25 cellular contexts compared by ENCODE assay signal in genomic region chr5:136194611-136195010, GRCh38. TPM values are rescaled to one million over a fixed set of nuclear protein-coding genes. Genes with fewer than 3 reads are reported as not detected.
DNase-seq lines count a peak whose midpoint lies in the region; ATAC-seq, FAIRE-seq and TF ChIP-seq lines count a peak whose summit lies in the region.
"Had no signal": no experiment of that assay in that cellular context is flagged by ENCODE, and none has a peak within 500 bp of the region (broad histone marks: within the 10 kb centered on the region; RNA-seq: fewer than 3 reads in every experiment).

No MANE protein-coding gene starts in this region.

- no peaks in the 10 kb centered on the region for H3K9me2 ChIP-seq in SK-N-SH

- no peak for TF ChIP-seq CTCF in SK-N-SH (IDR thresholded peaks at IDR 0.05)
- TF ChIP-seq CTCF in VCaP (conservative IDR thresholded peaks at IDR 0.05) = no peak
- TF ChIP-seq CTCF in kidney (IDR thresholded peaks at IDR 0.05; ENCODE audit: borderline replicate concordance, extremely low read depth, insufficient read depth) = no peak
- TF ChIP-seq CTCF in upper lobe of right lung (IDR thresholded peaks at IDR 0.05) = no peak

- WGBS in SK-N-SH (ENCODE audit: low lambda C conversion rate) = 65% methylated on average over 4 of the region's 4 CpGs

- H4K20me1 ChIP-seq in SK-N-SH (ENCODE audit: insufficient read depth) = no peaks in the 10 kb centered on the region

- H3K27me3 ChIP-seq in SK-N-SH (ENCODE audit: insufficient read depth) (peaks cover 24% of the 10 kb centered on the region; the same call in 1 of the 2 replicates), upper lobe of right lung (peaks cover 39% of the 10 kb centered on the region)

- no peak overlapping the region for H3K27ac ChIP-seq in SK-N-SH (ENCODE audit: low read depth in 2 of 2, low read length in 1 of 2)
- H3K27ac ChIP-seq in VCaP = peak overlapping the region; percentile 94
- peak overlapping the region in 1 of 2 donors; percentile 63 for H3K27ac ChIP-seq in kidney (ENCODE audit: low read depth in 2 of 2, low read length in 2 of 2)
- no peak overlapping the region for H3K27ac ChIP-seq in upper lobe of right lung
- H3K27ac ChIP-seq: 22Rv1, HL-60, SJSA1 had no signal

- H3K79me2 ChIP-seq in SK-N-SH (ENCODE audit: insufficient read depth) = no peaks in the 10 kb centered on the region

- H3K36me3 ChIP-seq in SK-N-SH (replicated peaks in 1 of 2; ENCODE audit: control insufficient read depth in 1 of 2, insufficient read depth in 2 of 2, low read length in 1 of 2) (no peaks in the 10 kb centered on the region), kidney (ENCODE audit: control insufficient read depth in 1 of 2, insufficient read depth in 2 of 2, low read length in 2 of 2) (no peaks in the 10 kb centered on the region), upper lobe of right lung (no peaks in the 10 kb centered on the region)
- H3K36me3 ChIP-seq: SJSA1 had no signal

- ATAC-seq in SK-N-SH treated with all-trans-retinoic acid at 6 μM for 48 hours = no peak
- no peak for ATAC-seq in upper lobe of right lung
- ATAC-seq in GM18909 (IDR thresholded peaks at IDR 0.05; ENCODE audit: poor library complexity, unreplicated experiment) = no peak

- no peak overlapping the region for H3K4me2 ChIP-seq in SK-N-SH

- peak; percentile 9 for DNase-seq in SK-N-SH
- DNase-seq in kidney = peak; percentile 16
- DNase-seq in upper lobe of right lung = peak; percentile 39
- DNase-seq in stimulated activated CD4-positive, alpha-beta T cell treated with anti-CD3 and anti-CD28 coated beads, Interleukin-4, amount 100 ng/mL, for 4 hours = no peak
- DNase-seq: ACHN; CD4-positive, CD25-positive, alpha-beta regulatory T cell; H7; NCI-H1048; NCI-H1417 treated with DMSO at 0.1 percent for 48 hours; NCI-H1694 treated with DMSO at 0.1 percent for 48 hours; NCI-H2081; NCI-H2171; NCI-H226; NCI-H510A; NCI-H69; Right ventricle myocardium superior; RPMI8226 had no signal

- H3K4me3 ChIP-seq in SK-N-SH (ENCODE audit: low read depth in 2 of 2, low read length in 1 of 2) (no peak overlapping the region), kidney (ENCODE audit: low read length in 2 of 2) (peak overlapping the region; percentile 73 to 75), upper lobe of right lung (no peak overlapping the region)
- H3K4me3 ChIP-seq: SJSA1 had no signal

- H3K9me3 ChIP-seq in SK-N-SH (no peaks in the 10 kb centered on the region), kidney (ENCODE audit: control insufficient read depth in 1 of 2, low read length in 2 of 2) (no peaks in the 10 kb centered on the region), upper lobe of right lung (no peaks in the 10 kb centered on the region)
- H3K9me3 ChIP-seq: SJSA1 had no signal

- no peak overlapping the region for H2AFZ ChIP-seq in SK-N-SH (ENCODE audit: low read depth)

- no peak for TF ChIP-seq RAD21 in SK-N-SH (IDR thresholded peaks at IDR 0.05; ENCODE audit: low read length)

- intact Hi-C loops in kidney (cut with DNase I) = no loop called here
- intact Hi-C loops in upper lobe of right lung (cut with DNase I) = no loop called here

- CTCF ChIA-PET in SK-N-SH (lab: Yijun Ruan, JAX) = interaction anchor here (0.8 to 13.8 kb wide), 5 partner anchors 10 to 643 kb away, joined by 3 to 109 read pairs (median 3); no protein-coding TSS in a partner anchor

- POLR2A ChIA-PET in SK-N-SH (lab: Yijun Ruan, JAX) = no interaction called here

- H3K4me1 ChIP-seq in SK-N-SH (ENCODE audit: control insufficient read depth in 1 of 2, insufficient read depth in 2 of 2, low read depth in 1 of 2, low read length in 1 of 2) (peaks cover 0 to 6% of the 10 kb centered on the region in 2 experiments; a peak in 1 of 4 replicates), kidney (ENCODE audit: control insufficient read depth in 1 of 2, insufficient read depth in 1 of 2, low read depth in 1 of 2, low read length in 2 of 2) (peaks cover 4 to 15% of the 10 kb centered on the region in 2 donors), upper lobe of right lung (peaks cover 15% of the 10 kb centered on the region)

- TF ChIP-seq EP300 in SK-N-SH (IDR thresholded peaks at IDR 0.05; ENCODE audit: borderline replicate concordance in 1 of 2, low read depth in 1 of 2, low read length in 1 of 2) = no peak

- H3F3A ChIP-seq in SK-N-SH (replicated peaks; ENCODE audit: insufficient read depth) = no peaks in the 10 kb centered on the region

- no peak overlapping the region for H3K9ac ChIP-seq in SK-N-SH
- no peak overlapping the region for H3K9ac ChIP-seq in kidney (ENCODE audit: low read length in 2 of 2)

- no peak for FAIRE-seq in kidney (lab: Jason Lieb, UNC)
- FAIRE-seq: D721Med had no signal

TF ChIP-seq in SK-N-SH, 30 proteins besides CTCF, POLR2A, EP300 and RAD21 (continues in another document):
- TF ChIP-seq JUND (IDR thresholded peaks at IDR 0.05) (no peak), POLR2AphosphoS5 (IDR thresholded peaks at IDR 0.05; ENCODE audit: low read depth, low read length) (no peak), MEF2A (IDR thresholded peaks at IDR 0.05; ENCODE audit: borderline replicate concordance, low read depth) (no peak), RCOR1 (IDR thresholded peaks at IDR 0.05; ENCODE audit: low read length) (no peak), FOXM1 (IDR thresholded peaks at IDR 0.05; ENCODE audit: low read depth) (no peak), NRF1 (IDR thresholded peaks at IDR 0.05; ENCODE audit: low read depth, low read length) (no peak), GABPA (IDR thresholded peaks at IDR 0.05; ENCODE audit: low read depth) (no peak), USF1 (IDR thresholded peaks at IDR 0.05; ENCODE audit: borderline replicate concordance, low read depth) (no peak), USF2 (IDR thresholded peaks at IDR 0.05; ENCODE audit: borderline replicate concordance, low read depth, low read length) (no peak), NFIC (IDR thresholded peaks at IDR 0.05; ENCODE audit: borderline replicate concordance) (no peak), TCF12 (IDR thresholded peaks at IDR 0.05) (no peak), TAF1 (IDR thresholded peaks at IDR 0.05; ENCODE audit: borderline replicate concordance, low read depth, low read length) (no peak)

TF ChIP-seq in SK-N-SH treated with all-trans-retinoic acid at 6 μM for 48 hours, 23 proteins besides CTCF, POLR2A, EP300 and RAD21:
- no peak for TF ChIP-seq GLIS3 (CRISPR knock-in tag; IDR thresholded peaks at IDR 0.05)
- no peak for TF ChIP-seq ZNF8 (CRISPR knock-in tag; IDR thresholded peaks at IDR 0.05)
- no peak for TF ChIP-seq PATZ1 (CRISPR knock-in tag; IDR thresholded peaks at IDR 0.05; ENCODE audit: borderline replicate concordance)

RNA-seq across cellular contexts. Expression of gene SMIM32, which starts 1.6 kb away (rescaled TPM):
- polyA plus RNA-seq in SK-N-SH (2012; rRNA removed) (0.11 and 0.25 TPM in 2 replicates), kidney (ENCODE audit: insufficient read depth, low read depth, low replicate concordance) (63.6 TPM)
- polyA plus RNA-seq in SK-N-SH (2012; cell fraction: cytosol; rRNA removed) = 0.08 and 0.17 TPM in 2 replicates
- polyA plus RNA-seq in SK-N-SH (2012; cell fraction: nucleus; rRNA removed) = 0.10 and 0.33 TPM in 2 replicates
- total RNA-seq in kidney (5.1 TPM), upper lobe of right lung (not detected)
- total RNA-seq: CD4-positive, CD25-positive, alpha-beta regulatory T cell; Right ventricle myocardium superior; SJSA1 had no signal
- polyA plus RNA-seq: BJ; CD4-positive, CD25-positive, alpha-beta regulatory T cell had no signal

Comparison
In these comparisons a context has a peak if more than half of its experiments do, and no peak if none do; other contexts are left out.
1. DNase-seq: peak in SK-N-SH (single experiment), kidney (single experiment) and upper lobe of right lung (single experiment); none in stimulated activated CD4-positive, alpha-beta T cell treated with anti-CD3 and anti-CD28 coated beads, Interleukin-4, amount 100 ng/mL, for 4 hours (0 of 2).
2. H3K4me3 ChIP-seq: peak in kidney (2 of 2); none in SK-N-SH (0 of 2) and upper lobe of right lung (single experiment).